17 cellular contexts compared by ENCODE assay signal in the genomic region with DNA sequence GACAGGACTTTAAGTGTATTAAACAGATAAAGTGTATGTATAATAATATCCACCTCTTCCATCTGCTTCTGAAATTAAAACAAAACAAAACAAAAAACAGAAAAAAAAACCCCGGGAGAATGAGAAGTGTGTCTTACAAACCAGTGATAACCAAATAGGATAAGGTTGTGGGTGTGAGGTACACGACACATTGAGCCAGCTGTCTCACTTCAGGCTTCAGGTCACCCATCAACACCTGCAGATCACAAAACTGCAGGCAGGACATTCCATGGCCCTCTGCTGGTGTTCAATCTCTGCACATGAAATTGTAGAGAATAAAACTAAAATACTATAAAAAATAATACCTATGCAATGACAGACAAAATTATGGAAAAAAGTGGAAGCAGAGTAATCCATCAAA.
"Had no signal": no experiment of that assay in that cellular context is flagged by ENCODE, and none has a peak within 500 bp of the region (broad histone marks: within the 10 kb centered on the region; RNA-seq: fewer than 3 reads in every experiment).

No MANE protein-coding gene starts in this region.

- H3K27ac ChIP-seq: colonic mucosa, heart right ventricle, neutrophil, skin epidermis, stomach had no signal

- H3K27me3 ChIP-seq: colonic mucosa, neutrophil, stomach had no signal

- H3K4me3 ChIP-seq: colonic mucosa, heart right ventricle, skin epidermis, stomach had no signal

- H3K27ac Mint-ChIP-seq: naive thymus-derived CD4-positive, alpha-beta T cell had no signal

- H3K9me3 ChIP-seq: colonic mucosa, neutrophil, stomach had no signal

- H3K36me3 Mint-ChIP-seq: naive thymus-derived CD4-positive, alpha-beta T cell had no signal

- H3K4me1 ChIP-seq: colonic mucosa, heart right ventricle had no signal

- H3K36me3 ChIP-seq: colonic mucosa, heart right ventricle, neutrophil, stomach had no signal

- ATAC-seq: heart right ventricle; left lobe of liver; naive thymus-derived CD4-positive, alpha-beta T cell; sciatic nerve had no signal

- DNase-seq: colonic mucosa; dermis blood vessel endothelial cell; heart right ventricle; hypothalamus; islet precursor cell; mammary epithelial cell; naive thymus-derived CD4-positive, alpha-beta T cell; posterior cingulate gyrus; stimulated activated CD4-positive, alpha-beta T cell treated with anti-CD3 and anti-CD28 coated beads, Interleukin-2, amount 100 ng/mL, for 24 hours; stimulated activated CD4-positive, alpha-beta T cell treated with anti-CD3 and anti-CD28 coated beads, Interleukin-4, amount 100 ng/mL, for 4 hours; stimulated activated naive CD4-positive, alpha-beta T cell; stomach; trophoblast cell had no signal

- H3K4me3 Mint-ChIP-seq: naive thymus-derived CD4-positive, alpha-beta T cell had no signal
